Comparison of ENCODE assay signal across 8 cellular contexts in genomic region chr4:173420324-173420752, GRCh38. TPM values are rescaled to one million over a fixed set of nuclear protein-coding genes. Genes with fewer than 3 reads are reported as not detected.
DNase-seq lines count a peak whose midpoint lies in the region; ATAC-seq and TF ChIP-seq lines count a peak whose summit lies in the region.

No MANE protein-coding gene starts in this region.

- peak; percentile 63 for ATAC-seq in GM18502 (IDR thresholded peaks at IDR 0.05; ENCODE audit: poor library complexity, unreplicated experiment)

- H3K4me3 ChIP-seq in AG04449 (ENCODE audit: low read depth, low read length), result no peak overlapping the region
- H3K4me3 ChIP-seq in WI38 (ENCODE audit: low read depth, low read length), result no peak overlapping the region
- H3K4me3 ChIP-seq in H7 (ENCODE audit: insufficient read depth, low read depth, low read length), result no peak overlapping the region

- peak; percentile 12 for TF ChIP-seq CTCF in AG04449 (IDR thresholded peaks at IDR 0.05; ENCODE audit: insufficient read depth, low read length, missing control alignments)
- TF ChIP-seq CTCF in WI38 (IDR thresholded peaks at IDR 0.05; ENCODE audit: low read depth, low read length), result 0 out of 2 replicates have a peak, but pooled peaks have one; percentile 8

- CTCF ChIA-PET in AG04449 (lab: Yijun Ruan, JAX), result interaction anchor here (0.7 to 16.6 kb wide), 56 partner anchors 9 to 956 kb away, joined by 3 to 464 read pairs (median 4); partner anchors contain the start of genes HMGB2 and SCRG1

- POLR2A ChIA-PET in AG04449 (lab: Yijun Ruan, JAX), result interaction anchor here (1.2 to 1.4 kb wide), 2 partner anchors 74 to 86 kb away, joined by 4 to 6 read pairs; partner anchors contain the start of gene HMGB2

- no peaks in the 10 kb centered on the region for H3K27me3 ChIP-seq in H7 (ENCODE audit: control insufficient read depth, insufficient read depth, low read length)

- no peak for DNase-seq in AG04449 (ENCODE audit: low read depth, low spot score)
- DNase-seq in M059J (ENCODE audit: low read depth), result peak; percentile 28
- DNase-seq in iPS-NIHi11 (ENCODE audit: low spot score), result peak; percentile 21
- no peak for DNase-seq in HPDE6-E6E7 (ENCODE audit: extremely low spot score)
- no peak for DNase-seq in H7
- no peak for DNase-seq in D341Med (ENCODE audit: low spot score)

- no peaks in the 10 kb centered on the region for H3K36me3 ChIP-seq in H7 (replicated peaks; ENCODE audit: control insufficient read depth, insufficient read depth, low read length)

RNA-seq across cellular contexts. Expression of gene SCRG1, which starts 21.4 kb away (rescaled TPM):
- not detected in 2 replicates for total RNA-seq in M059J (2014; rRNA removed; shearing (Covaris generic))
- total RNA-seq in H7 (2014; rRNA removed; shearing (Covaris generic)), result not detected in 2 replicates

RNA-seq across cellular contexts. Expression of gene SAP30, which starts 49.6 kb away (rescaled TPM):
- 25.0 and 46.4 TPM in 2 replicates for total RNA-seq in M059J (2014; rRNA removed; shearing (Covaris generic))
- 23.9 and 31.9 TPM in 2 replicates for total RNA-seq in H7 (2014; rRNA removed; shearing (Covaris generic))

Comparison
In these comparisons a context has a peak if more than half of its experiments do, and no peak if none do; other contexts are left out.
1. DNase-seq: peak in M059J (single experiment) and iPS-NIHi11 (single experiment); none in AG04449 (single experiment), HPDE6-E6E7 (single experiment), H7 (single experiment) and D341Med (single experiment).